Comparison of ENCODE assay signal across 19 cellular contexts in the genomic region with DNA sequence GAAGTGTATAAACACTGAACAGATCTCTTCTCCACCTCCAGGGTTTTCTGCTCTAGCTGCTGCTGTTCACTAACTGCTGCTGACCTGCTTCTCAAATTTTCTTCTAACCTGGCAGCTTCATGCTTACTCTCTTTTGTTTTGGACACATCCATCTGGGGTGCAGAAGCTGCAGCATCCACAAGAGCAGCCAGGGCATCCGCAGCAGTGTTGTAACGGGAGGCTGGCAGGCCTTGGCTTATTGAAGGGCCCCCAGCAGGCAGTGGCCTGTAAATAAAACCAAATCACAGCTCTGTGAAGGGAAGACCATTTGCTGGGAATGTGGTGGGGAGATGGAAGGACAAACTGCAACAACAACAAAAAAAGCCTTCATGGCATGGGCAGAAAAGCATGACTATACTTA.
DNase-seq lines count a peak whose midpoint lies in the region; ATAC-seq, FAIRE-seq and TF ChIP-seq lines count a peak whose summit lies in the region.
"Had no signal": no experiment of that assay in that cellular context is flagged by ENCODE, and none has a peak within 500 bp of the region (broad histone marks: within the 10 kb centered on the region; RNA-seq: fewer than 3 reads in every experiment).

No MANE protein-coding gene starts in this region.

- no peak for DNase-seq in activated CD8-positive, alpha-beta T cell treated with anti-CD3 and anti-CD28 coated beads for 36 hours
- DNase-seq in activated CD8-positive, alpha-beta T cell treated with anti-CD3 and anti-CD28 coated beads, Interleukin-2, amount 10 ng/mL, durations not matched to agents 7 days and 5 days: no peak
- DNase-seq in T-cell: no peak
- no peak for DNase-seq in H1 (ENCODE audit: low read depth in 1 of 2, low spot score in 2 of 2)
- DNase-seq in superior temporal gyrus (ENCODE audit: extremely low spot score): peak; percentile 11
- no peak for DNase-seq in NCI-H1930 (lab: John Stamatoyannopoulos, UW)
- no peak for DNase-seq in activated gamma-delta T cell treated with Interleukin-2 at 50 U/mL for 16 hours
- DNase-seq in esophagus squamous epithelium (lab: John Stamatoyannopoulos, UW): no peak
- DNase-seq: 8988T; BE2C; CD4-positive, alpha-beta T cell; DMS153; GF-D8; GOT3; NCI-H1105 treated with DMSO at 0.1 percent for 48 hours; NCI-H1694; SHP77 treated with DMSO at 0.1 percent for 48 hours had no signal

- no peak overlapping the region for H3K4me3 Mint-ChIP-seq in activated CD8-positive, alpha-beta T cell treated with anti-CD3 and anti-CD28 coated beads for 36 hours
- no peak overlapping the region for H3K4me3 Mint-ChIP-seq in activated CD8-positive, alpha-beta T cell treated with anti-CD3 and anti-CD28 coated beads, Interleukin-2, amount 10 ng/mL, durations not matched to agents 7 days and 5 days
- H3K4me3 Mint-ChIP-seq in T-cell: no peak overlapping the region
- H3K4me3 Mint-ChIP-seq: CD4-positive, alpha-beta T cell had no signal

- no peak overlapping the region for H3K14ac ChIP-seq in H1 (ENCODE audit: insufficient read length)

- H4K5ac ChIP-seq in H1 (ENCODE audit: insufficient read length, low read depth, low read length): no peak overlapping the region

- no peak for TF ChIP-seq CTCF in activated CD8-positive, alpha-beta T cell treated with anti-CD3 and anti-CD28 coated beads for 36 hours (IDR thresholded peaks at IDR 0.05)
- no peak for TF ChIP-seq CTCF in H1 (IDR thresholded peaks at IDR 0.05; ENCODE audit: control extremely low read depth in 1 of 3, insufficient read depth in 1 of 3, low read depth in 1 of 3, low read length in 3 of 3)
- TF ChIP-seq CTCF in esophagus squamous epithelium (IDR thresholded peaks at IDR 0.05): no peak

- no peak overlapping the region for H2BK20ac ChIP-seq in H1 (ENCODE audit: low read length)

- H4K8ac ChIP-seq in H1 (ENCODE audit: extremely low read depth, insufficient read depth, low read length): peak overlapping the region; percentile 82; the same call in 1 of the 2 replicates

- H3K4me3 ChIP-seq in H1 (ENCODE audit: extremely low read depth in 1 of 4, insufficient read depth in 2 of 4, low read depth in 3 of 4, low read length in 4 of 4) (no peak overlapping the region), esophagus squamous epithelium (no peak overlapping the region)
- H3K4me3 ChIP-seq: K562 had no signal

- no peak overlapping the region for H2BK5ac ChIP-seq in H1 (ENCODE audit: low read depth, low read length)

- no peak overlapping the region for H3K18ac ChIP-seq in H1 (ENCODE audit: extremely low read depth, low read length)

- H3K27ac Mint-ChIP-seq in activated CD8-positive, alpha-beta T cell treated with anti-CD3 and anti-CD28 coated beads for 36 hours: peak overlapping the region; percentile 4
- H3K27ac Mint-ChIP-seq in activated CD8-positive, alpha-beta T cell treated with anti-CD3 and anti-CD28 coated beads, Interleukin-2, amount 10 ng/mL, durations not matched to agents 7 days and 5 days: no peak overlapping the region
- peak overlapping the region; percentile 28 to 40 for H3K27ac Mint-ChIP-seq in T-cell
- H3K27ac Mint-ChIP-seq: CD4-positive, alpha-beta T cell had no signal

- H3K36me3 ChIP-seq in H1 (ENCODE audit: control insufficient read depth in 2 of 4, insufficient read depth in 4 of 4, low read length in 3 of 4) (peaks cover 7 to 71% (median 47%) of the 10 kb centered on the region in 4 experiments; a peak in 7 of 8 replicates), esophagus squamous epithelium (peaks cover 0 to 98% (median 36%) of the 10 kb centered on the region in 3 donors)

- H3K27me3 ChIP-seq in H1 (replicated peaks in 1 of 4; ENCODE audit: control insufficient read depth in 3 of 4, extremely low read depth in 1 of 4, insufficient read depth in 3 of 4, low read length in 3 of 4) (no peaks in the 10 kb centered on the region), esophagus squamous epithelium (no peaks in the 10 kb centered on the region)
- H3K27me3 ChIP-seq: BE2C had no signal

- CTCF ChIA-PET in activated CD8-positive, alpha-beta T cell treated with anti-CD3 and anti-CD28 coated beads for 36 hours (lab: Charles Lee): interaction anchor here (0.9 kb wide), 2 partner anchors 15 to 20 kb away, joined by 3 read pairs; no protein-coding TSS in a partner anchor
- CTCF ChIA-PET in activated CD8-positive, alpha-beta T cell treated with anti-CD3 and anti-CD28 coated beads, Interleukin-2, amount 10 ng/mL, durations not matched to agents 7 days and 5 days (lab: Charles Lee): interaction anchor here (1.3 kb wide), 1 partner anchor 13 kb away, joined by 3 read pairs; no protein-coding TSS in a partner anchor
- CTCF ChIA-PET in T-cell (lab: Charles Lee) (no interaction called here), H1 (lab: Charles Lee; ENCODE audit: partially characterized antibody) (interaction anchor here (1.3 to 1.7 kb wide), 2 partner anchors 12 to 141 kb away, joined by 3 read pairs; no protein-coding TSS in a partner anchor)

- no peaks in the 10 kb centered on the region for H3K27me3 Mint-ChIP-seq in activated CD8-positive, alpha-beta T cell treated with anti-CD3 and anti-CD28 coated beads for 36 hours
- H3K27me3 Mint-ChIP-seq in activated CD8-positive, alpha-beta T cell treated with anti-CD3 and anti-CD28 coated beads, Interleukin-2, amount 10 ng/mL, durations not matched to agents 7 days and 5 days (ENCODE audit: low read depth): no peaks in the 10 kb centered on the region
- H3K27me3 Mint-ChIP-seq in T-cell: no peaks in the 10 kb centered on the region
- H3K27me3 Mint-ChIP-seq: CD4-positive, alpha-beta T cell had no signal

- no peak for TF ChIP-seq EP300 in H1 (IDR thresholded peaks at IDR 0.05; ENCODE audit: borderline replicate concordance in 1 of 2, low read depth in 2 of 2, low read length in 2 of 2)

- no peak overlapping the region for H3K9ac ChIP-seq in H1 (replicated peaks in 1 of 4; ENCODE audit: extremely low read depth in 1 of 4, low read depth in 3 of 4, low read length in 3 of 4)

- H3K4me1 ChIP-seq in H1 (replicated peaks in 1 of 4; ENCODE audit: control insufficient read depth in 3 of 4, insufficient read depth in 4 of 4, low read length in 3 of 4): no peaks in the 10 kb centered on the region
- no peaks in the 10 kb centered on the region for H3K4me1 ChIP-seq in esophagus squamous epithelium
- H3K4me1 ChIP-seq: BE2C had no signal

- H3K9me3 ChIP-seq in H1 (ENCODE audit: insufficient read depth in 2 of 2, low read depth in 1 of 2, low read length in 1 of 2) (no peaks in the 10 kb centered on the region), esophagus squamous epithelium (no peaks in the 10 kb centered on the region)
- H3K9me3 ChIP-seq: BE2C had no signal

- no peaks in the 10 kb centered on the region for H3K79me2 ChIP-seq in H1 (ENCODE audit: control insufficient read depth in 1 of 2, insufficient read depth in 2 of 2, low read length in 2 of 2)

- H3K23ac ChIP-seq in H1 (ENCODE audit: insufficient read length): no peak overlapping the region

- H3K56ac ChIP-seq in H1 (replicated peaks; ENCODE audit: insufficient read length, low read depth, low read length): no peak overlapping the region

- H4K20me1 ChIP-seq in H1 (replicated peaks in 1 of 2; ENCODE audit: control insufficient read depth in 1 of 2, insufficient read depth in 2 of 2, low read length in 2 of 2): no peaks in the 10 kb centered on the region

- intact Hi-C loops in activated CD8-positive, alpha-beta T cell treated with anti-CD3 and anti-CD28 coated beads for 36 hours (cut with micrococcal nuclease): no loop called here
- intact Hi-C loops in esophagus squamous epithelium (cut with DNase I): no loop called here

- H3K4me1 Mint-ChIP-seq in activated CD8-positive, alpha-beta T cell treated with anti-CD3 and anti-CD28 coated beads for 36 hours (ENCODE audit: low read depth): no peaks in the 10 kb centered on the region
- H3K4me1 Mint-ChIP-seq in activated CD8-positive, alpha-beta T cell treated with anti-CD3 and anti-CD28 coated beads, Interleukin-2, amount 10 ng/mL, durations not matched to agents 7 days and 5 days (ENCODE audit: low read depth): no peaks in the 10 kb centered on the region
- H3K4me1 Mint-ChIP-seq in T-cell: peaks cover 0 to 5% (median 0%) of the 10 kb centered on the region in 3 donors

- H2AFZ ChIP-seq in H1 (ENCODE audit: low read length): no peak overlapping the region

- TF ChIP-seq POLR2A in H1 (IDR thresholded peaks at IDR 0.05; ENCODE audit: control extremely low read depth in 1 of 2, low read depth in 2 of 2, low read length in 2 of 2) (no peak), esophagus squamous epithelium (IDR thresholded peaks at IDR 0.05) (no peak)

- H3K27ac ChIP-seq in H1 (ENCODE audit: low read depth, low read length) (no peak overlapping the region), esophagus squamous epithelium (no peak overlapping the region)

- no peak overlapping the region for H2AK5ac ChIP-seq in H1 (ENCODE audit: low read depth, low read length)

- no peak for ATAC-seq in activated CD8-positive, alpha-beta T cell treated with anti-CD3 and anti-CD28 coated beads for 36 hours
- ATAC-seq in activated CD8-positive, alpha-beta T cell treated with anti-CD3 and anti-CD28 coated beads, Interleukin-2, amount 10 ng/mL, durations not matched to agents 7 days and 5 days: no peak
- ATAC-seq in T-cell (replicated peaks in 1 of 4): no peak
- ATAC-seq: K562 had no signal

- H2BK15ac ChIP-seq in H1 (ENCODE audit: low read length): no peak overlapping the region

- no peak overlapping the region for H2BK120ac ChIP-seq in H1 (replicated peaks; ENCODE audit: low read depth, low read length)

- no peak for FAIRE-seq in H1 (lab: Jason Lieb, UNC)
- FAIRE-seq: GM19239, K562 had no signal

- H3K79me1 ChIP-seq in H1 (ENCODE audit: low read depth, low read length): no peaks in the 10 kb centered on the region

- H3K4ac ChIP-seq in H1 (replicated peaks; ENCODE audit: insufficient read length, low read depth, low read length): no peak overlapping the region

- POLR2A ChIA-PET in activated CD8-positive, alpha-beta T cell treated with anti-CD3 and anti-CD28 coated beads for 36 hours (lab: Charles Lee): no interaction called here
- POLR2A ChIA-PET in activated CD8-positive, alpha-beta T cell treated with anti-CD3 and anti-CD28 coated beads, Interleukin-2, amount 10 ng/mL, durations not matched to agents 7 days and 5 days (lab: Charles Lee): no interaction called here
- POLR2A ChIA-PET in T-cell (lab: Charles Lee): interaction anchor here in 1 of 2 donors (0.6 kb wide), 1 partner anchor 1117 kb away, joined by 6 read pairs; no protein-coding TSS in a partner anchor
- POLR2A ChIA-PET in H1 (lab: Charles Lee; ENCODE audit: partially characterized antibody): no interaction called here

- H3K23me2 ChIP-seq in H1 (ENCODE audit: low read depth, low read length): no peaks in the 10 kb centered on the region

- 96% methylated on average over 2 of the region's 2 CpGs; no CpG with 5 or more reads in 1 of the 2 experiments for WGBS in H1 (ENCODE audit: extremely low coverage in 1 of 2, insufficient coverage in 1 of 2, insufficient read length in 1 of 2, insufficient replicate concordance in 2 of 2, low coverage in 1 of 2, low lambda C conversion rate in 2 of 2, missing lambda C conversion rate in 1 of 2), 2 experiments
- WGBS in esophagus squamous epithelium, 2 donors: 85% methylated on average over 2 of the region's 2 CpGs; no CpG with 5 or more reads in 1 of the 2 donors

- H3K36me3 Mint-ChIP-seq in activated CD8-positive, alpha-beta T cell treated with anti-CD3 and anti-CD28 coated beads for 36 hours (ENCODE audit: low read depth): peaks cover 49% of the 10 kb centered on the region
- H3K36me3 Mint-ChIP-seq in activated CD8-positive, alpha-beta T cell treated with anti-CD3 and anti-CD28 coated beads, Interleukin-2, amount 10 ng/mL, durations not matched to agents 7 days and 5 days (ENCODE audit: low read depth): peaks cover 61% of the 10 kb centered on the region
- peaks cover 73% of the 10 kb centered on the region for H3K36me3 Mint-ChIP-seq in T-cell

- no peak overlapping the region for H2BK12ac ChIP-seq in H1 (ENCODE audit: low read depth, low read length)

- no peak overlapping the region for H4K91ac ChIP-seq in H1 (replicated peaks; ENCODE audit: insufficient read length, low read length)

- no peak overlapping the region for H3K4me2 ChIP-seq in H1 (ENCODE audit: insufficient read depth in 1 of 2, low read depth in 2 of 2, low read length in 2 of 2)

- no peak for TF ChIP-seq RAD21 in H1 (IDR thresholded peaks at IDR 0.05 in 1 of 2, conservative IDR thresholded peaks at IDR 0.05 in 1 of 2; ENCODE audit: low read depth in 2 of 2, low read length in 2 of 2)

- no peaks in the 10 kb centered on the region for H3K9me3 Mint-ChIP-seq in activated CD8-positive, alpha-beta T cell treated with anti-CD3 and anti-CD28 coated beads for 36 hours
- H3K9me3 Mint-ChIP-seq in activated CD8-positive, alpha-beta T cell treated with anti-CD3 and anti-CD28 coated beads, Interleukin-2, amount 10 ng/mL, durations not matched to agents 7 days and 5 days (ENCODE audit: insufficient read depth): no peaks in the 10 kb centered on the region
- H3K9me3 Mint-ChIP-seq in T-cell: no peaks in the 10 kb centered on the region
- H3K9me3 Mint-ChIP-seq: CD4-positive, alpha-beta T cell had no signal

Comparison
In these comparisons a context has a peak if more than half of its experiments do, and no peak if none do; other contexts are left out.
1. CTCF ChIA-PET loops: an anchor here in activated CD8-positive, alpha-beta T cell treated with anti-CD3 and anti-CD28 coated beads for 36 hours (0.9 kb wide), activated CD8-positive, alpha-beta T cell treated with anti-CD3 and anti-CD28 coated beads, Interleukin-2, amount 10 ng/mL, durations not matched to agents 7 days and 5 days (1.3 kb wide) and H1 (1.3 to 1.7 kb wide); none called in T-cell.